In the genomic region with DNA sequence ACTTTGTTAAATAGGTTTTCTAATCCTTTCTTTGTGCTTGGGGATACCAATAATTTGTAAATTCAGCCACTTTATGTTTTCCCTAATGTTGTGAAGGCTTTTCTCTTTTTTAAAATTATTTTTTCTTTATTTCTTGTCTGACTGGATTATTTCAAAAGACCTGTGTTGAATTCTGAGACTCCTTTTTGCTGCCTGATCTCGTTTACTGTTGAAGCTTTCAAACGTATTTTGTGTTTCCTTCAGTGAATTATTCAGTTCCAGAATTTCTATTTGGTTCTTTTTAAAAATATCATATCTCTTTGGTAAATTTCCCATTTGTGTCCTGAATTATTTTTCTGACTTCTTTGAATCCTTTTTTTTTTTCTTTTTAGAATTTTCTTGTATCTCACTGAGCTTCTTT, we compare ENCODE assay signal across 18 cellular contexts.
DNase-seq lines count a peak whose midpoint lies in the region; ATAC-seq and TF ChIP-seq lines count a peak whose summit lies in the region.
"Had no signal": no experiment of that assay in that cellular context is flagged by ENCODE, and none has a peak within 500 bp of the region (broad histone marks: within the 10 kb centered on the region; RNA-seq: fewer than 3 reads in every experiment).

No MANE protein-coding gene starts in this region.

- in situ Hi-C loops in Caki2 (cut with HindIII; ENCODE audit: low pct_unique_long_range_greater_than_20kb, low sequenced_read_pairs) = no loop called here

- peaks cover 15% of the 10 kb centered on the region; the same call in 1 of the 2 replicates for H3K9me3 ChIP-seq in PC-3 (ENCODE audit: low read length)

- CTCF ChIA-PET in PC-3 (lab: Charles Lee) = no interaction called here

- H3K27ac ChIP-seq in PC-3 (ENCODE audit: low read length) = no peak overlapping the region

- no peak overlapping the region for H3K4me2 ChIP-seq in PC-3 (ENCODE audit: low read length)
- H3K4me2 ChIP-seq: GM23338 had no signal

- H3K4me3 ChIP-seq in choroid plexus epithelial cell (ENCODE audit: low read depth, low read length) = no peak overlapping the region
- no peak overlapping the region for H3K4me3 ChIP-seq in PC-3 (ENCODE audit: low read length)
- H3K4me3 ChIP-seq: GM23338 had no signal

- peak in 2 of 3 experiments; percentile 11 to 13 for DNase-seq in NCI-H1417 (lab: John Stamatoyannopoulos, UW)
- DNase-seq in NCI-H1417 treated with DMSO at 0.1 percent for 48 hours (lab: John Stamatoyannopoulos, UW) = no peak
- DNase-seq in Caki2 (ENCODE audit: low read depth) = peak; percentile 14
- DNase-seq in LHCN-M2 (ENCODE audit: low read depth) = peak; percentile 4
- peak; percentile 6 for DNase-seq in choroid plexus epithelial cell (ENCODE audit: low read depth)
- no peak for DNase-seq in T-helper 2 cell
- DNase-seq in central memory CD4-positive, alpha-beta T cell = no peak
- DNase-seq in PC-3 = no peak
- DNase-seq: 8988T; C1 segment of cervical spinal cord; CD4-positive, alpha-beta memory T cell; COR-L47; DMS53; DMS79 treated with DMSO at 0.1 percent for 48 hours; GF-D8; H9; HFFc6 had no signal

- H3K4me1 ChIP-seq in PC-3 (ENCODE audit: insufficient read depth, low read length) = no peaks in the 10 kb centered on the region

- no peaks in the 10 kb centered on the region for H3K27me3 ChIP-seq in PC-3 (ENCODE audit: low read length)

- no peak overlapping the region for H2AFZ ChIP-seq in PC-3 (ENCODE audit: low read length)
- H2AFZ ChIP-seq: GM23338 had no signal

- intact Hi-C loops in PC-3 (cut with micrococcal nuclease) = no loop called here

- no peaks in the 10 kb centered on the region for H3K36me3 ChIP-seq in PC-3 (ENCODE audit: low read depth, low read length)

- TF ChIP-seq CTCF in choroid plexus epithelial cell (conservative IDR thresholded peaks at IDR 0.05; ENCODE audit: low read depth, low read length) (no peak), PC-3 (conservative IDR thresholded peaks at IDR 0.05; ENCODE audit: low read depth, low read length) (no peak)

- POLR2A ChIA-PET in PC-3 (lab: Charles Lee; ENCODE audit: unreplicated experiment) = no interaction called here

- no peaks in the 10 kb centered on the region for H3F3A ChIP-seq in PC-3 (ENCODE audit: low read length, unreplicated experiment)

- no peak for ATAC-seq in PC-3
- ATAC-seq: GM23338 had no signal

- H3K79me2 ChIP-seq in PC-3 (ENCODE audit: low read length) = no peaks in the 10 kb centered on the region

- H3K9me2 ChIP-seq in PC-3 (replicated peaks; ENCODE audit: low read length) = no peaks in the 10 kb centered on the region

- H3K9ac ChIP-seq in PC-3 (ENCODE audit: low read length) = no peak overlapping the region

- no peaks in the 10 kb centered on the region for H4K20me1 ChIP-seq in PC-3 (ENCODE audit: low read length)

- no TSS peak for BruUV-seq in PC-3 (replicated peaks; lab: Mats Ljungman, UMichigan)

Comparison
In these comparisons a context has a peak if more than half of its experiments do, and no peak if none do; other contexts are left out.
1. DNase-seq: peak in NCI-H1417 (2 of 3), Caki2 (single experiment), LHCN-M2 (single experiment) and choroid plexus epithelial cell (single experiment); none in NCI-H1417 treated with DMSO at 0.1 percent for 48 hours (single experiment), T-helper 2 cell (0 of 5), central memory CD4-positive, alpha-beta T cell (single experiment) and PC-3 (single experiment).